22 cellular contexts compared by ENCODE assay signal in genomic region chr4:93760284-93760683, GRCh38.
"Had no signal": no experiment of that assay in that cellular context is flagged by ENCODE, and none has a peak within 500 bp of the region (broad histone marks: within the 10 kb centered on the region; RNA-seq: fewer than 3 reads in every experiment).

No MANE protein-coding gene starts in this region.

- H3K27me3 Mint-ChIP-seq: activated CD4-positive, alpha-beta T cell treated with anti-CD3 and anti-CD28 coated beads, Interleukin-2, amount 10 ng/mL, durations not matched to agents 7 days and 5 days; activated naive CD8-positive, alpha-beta T cell; activated T-helper 17 cell treated with anti-CD3 and anti-CD28 coated beads, Interleukin-2, amount 50 U/mL, for 72 hours had no signal

- H3K4me1 Mint-ChIP-seq: activated CD4-positive, alpha-beta T cell treated with anti-CD3 and anti-CD28 coated beads, Interleukin-2, amount 10 ng/mL, durations not matched to agents 7 days and 5 days; activated T-helper 17 cell treated with anti-CD3 and anti-CD28 coated beads, Interleukin-2, amount 50 U/mL, for 72 hours had no signal

- H3K27ac Mint-ChIP-seq: activated CD4-positive, alpha-beta memory T cell treated with anti-CD3 and anti-CD28 coated beads for 36 hours; activated CD4-positive, alpha-beta T cell treated with anti-CD3 and anti-CD28 coated beads, Interleukin-2, amount 10 ng/mL, durations not matched to agents 7 days and 5 days; activated naive CD4-positive, alpha-beta T cell treated with anti-CD3 and anti-CD28 coated beads for 36 hours; activated naive CD8-positive, alpha-beta T cell; activated T-helper 17 cell treated with anti-CD3 and anti-CD28 coated beads, Interleukin-2, amount 50 U/mL, for 72 hours had no signal

- H3K36me3 Mint-ChIP-seq: activated CD4-positive, alpha-beta memory T cell treated with anti-CD3 and anti-CD28 coated beads for 36 hours; activated naive CD8-positive, alpha-beta T cell had no signal

- ATAC-seq: activated T-cell treated with anti-CD3 and anti-CD28 coated beads, Interleukin-2, amount 50 U/mL, for 4 hours; activated T-helper 17 cell treated with anti-CD3 and anti-CD28 coated beads, Interleukin-2, amount 50 U/mL, for 72 hours; PC-3 had no signal

- DNase-seq: activated CD4-positive, alpha-beta memory T cell treated with anti-CD3 and anti-CD28 coated beads for 36 hours; activated CD4-positive, alpha-beta T cell treated with anti-CD3 and anti-CD28 coated beads, Interleukin-2, amount 10 ng/mL, durations not matched to agents 7 days and 5 days; activated CD4-positive, CD25-positive, alpha-beta regulatory T cell; activated CD8-positive, alpha-beta memory T cell treated with anti-CD3 and anti-CD28 coated beads for 24 hours; activated gamma-delta T cell; activated naive CD4-positive, alpha-beta T cell treated with anti-CD3 and anti-CD28 coated beads for 36 hours; activated T-cell treated with anti-CD3 and anti-CD28 coated beads, Interleukin-2, amount 50 U/mL, for 4 hours; anterior cingulate cortex; cerebellar nuclear complex; MG63; MV-4-11; NCI-H1092 treated with DMSO at 0.1 percent for 48 hours; NCI-H1417 treated with DMSO at 0.1 percent for 48 hours; NCI-H1694; NCI-H2107; NCI-H510A treated with DMSO at 0.1 percent for 48 hours; NCI-H82; PC-3; SHP77 treated with DMSO at 0.1 percent for 48 hours; T-helper 1 cell had no signal

- H3K4me3 Mint-ChIP-seq: activated CD4-positive, alpha-beta memory T cell treated with anti-CD3 and anti-CD28 coated beads for 36 hours; activated CD4-positive, alpha-beta T cell treated with anti-CD3 and anti-CD28 coated beads, Interleukin-2, amount 10 ng/mL, durations not matched to agents 7 days and 5 days; activated naive CD4-positive, alpha-beta T cell treated with anti-CD3 and anti-CD28 coated beads for 36 hours; activated naive CD8-positive, alpha-beta T cell; activated T-cell treated with anti-CD3 and anti-CD28 coated beads, Interleukin-2, amount 50 U/mL, for 4 hours; activated T-helper 17 cell treated with anti-CD3 and anti-CD28 coated beads, Interleukin-2, amount 50 U/mL, for 72 hours had no signal

- H3K9me3 Mint-ChIP-seq: activated CD4-positive, alpha-beta memory T cell treated with anti-CD3 and anti-CD28 coated beads for 36 hours; activated CD4-positive, alpha-beta T cell treated with anti-CD3 and anti-CD28 coated beads, Interleukin-2, amount 10 ng/mL, durations not matched to agents 7 days and 5 days; activated naive CD4-positive, alpha-beta T cell treated with anti-CD3 and anti-CD28 coated beads for 36 hours; activated T-cell treated with anti-CD3 and anti-CD28 coated beads, Interleukin-2, amount 50 U/mL, for 4 hours; activated T-helper 17 cell treated with anti-CD3 and anti-CD28 coated beads, Interleukin-2, amount 50 U/mL, for 72 hours had no signal
